Comparison of ENCODE assay signal across 1 cellular context in the genomic region with DNA sequence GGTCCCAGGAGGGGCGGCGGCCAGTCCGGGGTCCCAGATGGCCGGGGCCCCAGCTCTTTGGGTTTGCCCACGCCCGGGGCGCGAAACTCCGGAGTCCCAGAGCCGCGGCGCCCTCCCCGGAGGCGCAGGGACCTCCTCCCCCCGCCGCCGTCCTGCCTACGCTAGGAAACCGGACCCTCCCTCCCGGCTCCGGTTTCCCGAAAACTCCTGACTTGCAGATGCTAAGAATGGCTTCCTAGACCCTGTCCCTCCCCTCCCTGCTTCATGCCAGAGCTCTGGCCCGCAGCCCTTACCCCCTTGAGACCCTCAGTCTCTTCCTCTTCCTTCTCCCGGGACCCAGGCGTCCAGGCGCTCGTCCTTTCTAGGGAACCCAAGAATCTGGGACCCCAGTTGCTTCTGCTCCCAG.
TF ChIP-seq lines count a peak whose summit lies in the region.

No MANE protein-coding gene starts in this region.

TF ChIP-seq in H1, 55 proteins besides CTCF, POLR2A, EP300 and RAD21:
- TF ChIP-seq NANOG (IDR thresholded peaks at IDR 0.05; ENCODE audit: insufficient read depth, low read depth, low read length, poor library complexity, severe bottlenecking), result no peak
- TF ChIP-seq RFX5 (IDR thresholded peaks at IDR 0.05; ENCODE audit: borderline replicate concordance, low read depth, low read length), result peak; percentile 10; the same call in 1 of the 2 replicates
